9 cellular contexts compared by ENCODE assay signal in genomic region chr4:107740950-107741701, GRCh38. TPM values are rescaled to one million over a fixed set of nuclear protein-coding genes. Genes with fewer than 3 reads are reported as not detected.
DNase-seq lines count a peak whose midpoint lies in the region; ATAC-seq, FAIRE-seq and TF ChIP-seq lines count a peak whose summit lies in the region.
"Had no signal": no experiment of that assay in that cellular context is flagged by ENCODE, and none has a peak within 500 bp of the region (broad histone marks: within the 10 kb centered on the region; RNA-seq: fewer than 3 reads in every experiment).

No MANE protein-coding gene starts in this region.

- H4K20me1 ChIP-seq in Karpas-422 (ENCODE audit: insufficient read depth, low read depth, low read length) = no peaks in the 10 kb centered on the region

- H3K9ac ChIP-seq in adipocyte (ENCODE audit: low read length) (peak overlapping the region; percentile 64), Karpas-422 (ENCODE audit: low read length) (no peak overlapping the region)

- in situ Hi-C loops in gastrocnemius medialis (cut with MboI; ENCODE audit: low sequenced_read_pairs in 4 of 4) = no loop called here

- ATAC-seq in left ventricle myocardium superior = peak; percentile 38
- peak; percentile 53 to 70 for ATAC-seq in gastrocnemius medialis
- ATAC-seq in HG02798 (IDR thresholded peaks at IDR 0.05; ENCODE audit: poor library complexity, unreplicated experiment) = no peak

- H3K9me3 ChIP-seq in adipocyte (ENCODE audit: control insufficient read depth, low read length) (no peaks in the 10 kb centered on the region), gastrocnemius medialis (no peaks in the 10 kb centered on the region), Karpas-422 (ENCODE audit: low read length) (no peaks in the 10 kb centered on the region)

- no peak for TF ChIP-seq CTCF in gastrocnemius medialis (IDR thresholded peaks at IDR 0.05 in 4 of 5, conservative IDR thresholded peaks at IDR 0.05 in 1 of 5)

- peaks cover 29% of the 10 kb centered on the region for H3K4me1 ChIP-seq in adipocyte (ENCODE audit: control insufficient read depth, insufficient read depth, low read length)
- H3K4me1 ChIP-seq in gastrocnemius medialis = peaks cover 10 to 30% of the 10 kb centered on the region in 2 donors
- no peaks in the 10 kb centered on the region for H3K4me1 ChIP-seq in Karpas-422 (ENCODE audit: low read length)

- no peak overlapping the region for H3K4me2 ChIP-seq in Karpas-422 (ENCODE audit: low read depth, low read length, poor library complexity, severe bottlenecking)

- DNase-seq in EL (peak; percentile 74), adipocyte (ENCODE audit: low read depth) (peak; percentile 90), left ventricle myocardium superior (peak; percentile 50), gastrocnemius medialis (peak in 1 of 2 donors; percentile 38), HUDEP-2 (lab: John Stamatoyannopoulos, UW; ENCODE audit: unreplicated experiment in 76 of 76) (no peak), Karpas-422 (no peak), H54 (ENCODE audit: insufficient read length, low spot score) (no peak)

- no peaks in the 10 kb centered on the region for H3K79me2 ChIP-seq in Karpas-422 (ENCODE audit: low read length)

- H3K27me3 ChIP-seq in adipocyte (replicated peaks; ENCODE audit: control insufficient read depth, insufficient read depth, low read length) (no peaks in the 10 kb centered on the region), gastrocnemius medialis (no peaks in the 10 kb centered on the region), Karpas-422 (ENCODE audit: low read length) (no peaks in the 10 kb centered on the region)

- intact Hi-C loops in left ventricle myocardium superior (cut with micrococcal nuclease) = no loop called here
- intact Hi-C loops in gastrocnemius medialis (cut with DNase I; ENCODE audit: low total_unique reads) = loop anchor here (2.0 kb wide), 1 partner anchor 20 kb away; the partner anchor contains the start of gene PAPSS1

- H3K27ac ChIP-seq in gastrocnemius medialis = peak overlapping the region; percentile 43 to 77 (median 61)
- no peak overlapping the region for H3K27ac ChIP-seq in Karpas-422 (ENCODE audit: low read length)

- no peak for FAIRE-seq in H54 (lab: Jason Lieb, UNC)
- FAIRE-seq: D721Med had no signal

- no peaks in the 10 kb centered on the region for H3K9me2 ChIP-seq in Karpas-422 (replicated peaks; ENCODE audit: insufficient read depth, low read length)

- no peaks in the 10 kb centered on the region for H3K36me3 ChIP-seq in adipocyte (ENCODE audit: control insufficient read depth, insufficient read depth, low read length, severe bottlenecking)
- no peaks in the 10 kb centered on the region for H3K36me3 ChIP-seq in gastrocnemius medialis
- H3K36me3 ChIP-seq in Karpas-422 (ENCODE audit: insufficient read depth, low read length) = no peaks in the 10 kb centered on the region

- H3K4me3 ChIP-seq in adipocyte (ENCODE audit: low read length) (peak overlapping the region; percentile 42), gastrocnemius medialis (no peak overlapping the region), Karpas-422 (ENCODE audit: low read length) (no peak overlapping the region)

- H2AFZ ChIP-seq in Karpas-422 (ENCODE audit: low read length) = no peak overlapping the region

- TF ChIP-seq POLR2A in gastrocnemius medialis (IDR thresholded peaks at IDR 0.05) (no peak), H54 (IDR thresholded peaks at IDR 0.05; ENCODE audit: low read depth, low read length) (no peak)

RNA-seq across cellular contexts. Expression of gene PAPSS1, which starts 21.1 kb away (rescaled TPM):
- 9.6 TPM for total RNA-seq in left ventricle myocardium superior
- 1 to 10 TPM; 3.7 to 7.0 (median 5.9) TPM for total RNA-seq in gastrocnemius medialis
- 55.3 and 73.1 TPM in 2 replicates for total RNA-seq in Karpas-422 (2014; rRNA removed; shearing (Covaris generic); ENCODE audit: low replicate concordance)

Comparison
In these comparisons a context has a peak if more than half of its experiments do, and no peak if none do; other contexts are left out.
1. DNase-seq: peak in EL (single experiment), adipocyte (single experiment) and left ventricle myocardium superior (single experiment); none in HUDEP-2 (0 of 76), Karpas-422 (single experiment) and H54 (single experiment).